Comparison of ENCODE assay signal across 1 cellular context in genomic region chr17:30906101-30906911, GRCh38.
A peak's percentile ranks its signal among the peaks of the same experiment; 100 is the strongest.
TF ChIP-seq lines count a peak whose summit lies in the region.

A gene with protein sequence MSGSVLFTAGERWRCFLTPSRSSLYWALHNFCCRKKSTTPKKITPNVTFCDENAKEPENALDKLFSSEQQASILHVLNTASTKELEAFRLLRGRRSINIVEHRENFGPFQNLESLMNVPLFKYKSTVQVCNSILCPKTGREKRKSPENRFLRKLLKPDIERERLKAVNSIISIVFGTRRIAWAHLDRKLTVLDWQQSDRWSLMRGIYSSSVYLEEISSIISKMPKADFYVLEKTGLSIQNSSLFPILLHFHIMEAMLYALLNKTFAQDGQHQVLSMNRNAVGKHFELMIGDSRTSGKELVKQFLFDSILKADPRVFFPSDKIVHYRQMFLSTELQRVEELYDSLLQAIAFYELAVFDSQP (minus strand): TSS chr17:30906238. CDS start chr17:30906198, 40 bp downstream.

TF ChIP-seq in K562, 482 proteins besides CTCF, POLR2A, EP300 and RAD21 (continued from another document and continues in another):
- TF ChIP-seq SFPQ (IDR thresholded peaks at IDR 0.05; ENCODE audit: low read depth, low read length) (no peak), HIVEP1 (CRISPR knock-in tag; IDR thresholded peaks at IDR 0.05) (no peak), HDAC3 (IDR thresholded peaks at IDR 0.05; ENCODE audit: borderline replicate concordance, partially characterized antibody) (peak; percentile 20), CEBPB (tag; IDR thresholded peaks at IDR 0.05) (no peak), ZNF124 (CRISPR knock-in tag; IDR thresholded peaks at IDR 0.05) (no peak), ZNF134 (CRISPR knock-in tag; conservative IDR thresholded peaks at IDR 0.05) (no peak), POLR2B (IDR thresholded peaks at IDR 0.05; ENCODE audit: low read depth, partially characterized antibody) (peak; percentile 86), SMAD4 (CRISPR knock-in tag; conservative IDR thresholded peaks at IDR 0.05) (peak; percentile 90), ZKSCAN8 (CRISPR knock-in tag; IDR thresholded peaks at IDR 0.05) (no peak), SMARCC2 (IDR thresholded peaks at IDR 0.05; ENCODE audit: low read depth) (no peak), FOXP1 (CRISPR knock-in tag; IDR thresholded peaks at IDR 0.05) (no peak), HMG20B (CRISPR knock-in tag; IDR thresholded peaks at IDR 0.05) (no peak), CHD1 (IDR thresholded peaks at IDR 0.05; ENCODE audit: low read length) (peak; percentile 45), THRB (CRISPR knock-in tag; conservative IDR thresholded peaks at IDR 0.05) (no peak), ZBTB43 (CRISPR knock-in tag; IDR thresholded peaks at IDR 0.05) (no peak), ZNF696 (CRISPR knock-in tag; conservative IDR thresholded peaks at IDR 0.05) (no peak), ZBTB5 (IDR thresholded peaks at IDR 0.05) (no peak), TCFL5 (CRISPR knock-in tag; conservative IDR thresholded peaks at IDR 0.05) (no peak), DDX20 (tag; IDR thresholded peaks at IDR 0.05; ENCODE audit: low read depth) (no peak), E2F8 (IDR thresholded peaks at IDR 0.05; ENCODE audit: low read depth, partially characterized antibody) (peak; percentile 86), PBX2 (CRISPR knock-in tag; IDR thresholded peaks at IDR 0.05; ENCODE audit: low read depth) (no peak), PBX2 (tag; conservative IDR thresholded peaks at IDR 0.05; ENCODE audit: low read depth) (no peak), HES1 (IDR thresholded peaks at IDR 0.05; ENCODE audit: low read depth) (no peak), E4F1 (CRISPR knock-in tag; IDR thresholded peaks at IDR 0.05; ENCODE audit: borderline replicate concordance) (no peak), FOSL1 (tag; conservative IDR thresholded peaks at IDR 0.05) (no peak), ZNF282 (CRISPR knock-in tag; IDR thresholded peaks at IDR 0.05) (no peak), ZNF77 (CRISPR knock-in tag; IDR thresholded peaks at IDR 0.05) (no peak), ZNF644 (tag; IDR thresholded peaks at IDR 0.05; ENCODE audit: low read depth) (no peak), PTBP1 (IDR thresholded peaks at IDR 0.05; ENCODE audit: low read depth, low read length) (no peak), SP2 (IDR thresholded peaks at IDR 0.05; ENCODE audit: extremely low read depth, low read depth, low read length, poor library complexity, severe bottlenecking) (no peak), NUFIP1 (IDR thresholded peaks at IDR 0.05; ENCODE audit: partially characterized antibody) (no peak), ADNP (tag; IDR thresholded peaks at IDR 0.05) (no peak), NR2C1 (IDR thresholded peaks at IDR 0.05) (peak; percentile 82), NR2C1 (tag; IDR thresholded peaks at IDR 0.05) (peak; percentile 84), NFIC (IDR thresholded peaks at IDR 0.05) (peak; percentile 75), HDAC8 (tag; IDR thresholded peaks at IDR 0.05) (no peak), MTA3 (IDR thresholded peaks at IDR 0.05; ENCODE audit: borderline replicate concordance) (peak; percentile 94), NFRKB (IDR thresholded peaks at IDR 0.05; ENCODE audit: low read depth) (peak; percentile 83), TRIM24 (IDR thresholded peaks at IDR 0.05) (peak in 1 of 2 experiments; percentile 99; a peak in 2 of 4 replicates)
- TF ChIP-seq, protein P1, sequence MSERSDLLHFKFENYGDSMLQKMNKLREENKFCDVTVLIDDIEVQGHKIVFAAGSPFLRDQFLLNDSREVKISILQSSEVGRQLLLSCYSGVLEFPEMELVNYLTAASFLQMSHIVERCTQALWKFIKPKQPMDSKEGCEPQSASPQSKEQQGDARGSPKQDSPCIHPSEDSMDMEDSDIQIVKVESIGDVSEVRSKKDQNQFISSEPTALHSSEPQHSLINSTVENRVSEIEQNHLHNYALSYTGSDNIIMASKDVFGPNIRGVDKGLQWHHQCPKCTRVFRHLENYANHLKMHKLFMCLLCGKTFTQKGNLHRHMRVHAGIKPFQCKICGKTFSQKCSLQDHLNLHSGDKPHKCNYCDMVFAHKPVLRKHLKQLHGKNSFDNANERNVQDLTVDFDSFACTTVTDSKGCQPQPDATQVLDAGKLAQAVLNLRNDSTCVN (CRISPR knock-in tag; IDR thresholded peaks at IDR 0.05): no peak
- TF ChIP-seq, protein P2, sequence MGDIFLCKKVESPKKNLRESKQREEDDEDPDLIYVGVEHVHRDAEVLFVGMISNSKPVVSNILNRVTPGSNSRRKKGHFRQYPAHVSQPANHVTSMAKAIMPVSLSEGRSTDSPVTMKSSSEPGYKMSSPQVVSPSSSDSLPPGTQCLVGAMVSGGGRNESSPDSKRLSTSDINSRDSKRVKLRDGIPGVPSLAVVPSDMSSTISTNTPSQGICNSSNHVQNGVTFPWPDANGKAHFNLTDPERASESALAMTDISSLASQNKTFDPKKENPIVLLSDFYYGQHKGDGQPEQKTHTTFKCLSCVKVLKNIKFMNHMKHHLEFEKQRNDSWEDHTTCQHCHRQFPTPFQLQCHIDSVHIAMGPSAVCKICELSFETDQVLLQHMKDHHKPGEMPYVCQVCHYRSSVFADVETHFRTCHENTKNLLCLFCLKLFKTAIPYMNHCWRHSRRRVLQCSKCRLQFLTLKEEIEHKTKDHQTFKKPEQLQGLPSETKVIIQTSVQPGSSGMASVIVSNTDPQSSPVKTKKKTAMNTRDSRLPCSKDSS (IDR thresholded peaks at IDR 0.05; ENCODE audit: low read depth, partially characterized antibody): no peak
- TF ChIP-seq, protein P3, sequence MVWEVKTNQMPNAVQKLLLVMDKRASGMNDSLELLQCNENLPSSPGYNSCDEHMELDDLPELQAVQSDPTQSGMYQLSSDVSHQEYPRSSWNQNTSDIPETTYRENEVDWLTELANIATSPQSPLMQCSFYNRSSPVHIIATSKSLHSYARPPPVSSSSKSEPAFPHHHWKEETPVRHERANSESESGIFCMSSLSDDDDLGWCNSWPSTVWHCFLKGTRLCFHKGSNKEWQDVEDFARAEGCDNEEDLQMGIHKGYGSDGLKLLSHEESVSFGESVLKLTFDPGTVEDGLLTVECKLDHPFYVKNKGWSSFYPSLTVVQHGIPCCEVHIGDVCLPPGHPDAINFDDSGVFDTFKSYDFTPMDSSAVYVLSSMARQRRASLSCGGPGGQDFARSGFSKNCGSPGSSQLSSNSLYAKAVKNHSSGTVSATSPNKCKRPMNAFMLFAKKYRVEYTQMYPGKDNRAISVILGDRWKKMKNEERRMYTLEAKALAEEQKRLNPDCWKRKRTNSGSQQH (CRISPR knock-in tag; IDR thresholded peaks at IDR 0.05): no peak
- TF ChIP-seq, protein P4, sequence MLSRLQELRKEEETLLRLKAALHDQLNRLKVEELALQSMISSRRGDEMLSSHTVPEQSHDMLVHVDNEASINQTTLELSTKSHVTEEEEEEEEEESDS (CRISPR knock-in tag; IDR thresholded peaks at IDR 0.05): no peak
